Comparison of ENCODE assay signal across 21 cellular contexts in the genomic region with DNA sequence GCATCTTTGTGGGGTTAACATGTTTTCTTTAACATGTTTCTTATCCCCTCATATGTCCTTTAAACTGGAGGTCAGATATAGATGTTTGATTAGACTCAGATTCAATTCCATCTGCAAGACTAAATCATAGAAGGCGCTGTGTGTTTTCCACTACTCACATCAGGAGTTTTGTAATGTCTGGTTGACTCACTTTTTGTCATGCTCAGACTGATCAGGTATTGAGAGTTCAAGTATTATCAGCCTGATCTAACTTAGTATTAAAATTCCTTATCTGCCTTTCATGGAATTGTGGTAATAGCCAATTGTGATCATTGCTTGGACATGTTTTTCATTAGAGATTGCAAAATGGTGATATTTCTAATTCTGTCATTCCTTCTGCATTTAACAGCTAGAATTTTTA.
"Had no signal": no experiment of that assay in that cellular context is flagged by ENCODE, and none has a peak within 500 bp of the region (broad histone marks: within the 10 kb centered on the region; RNA-seq: fewer than 3 reads in every experiment).

No MANE protein-coding gene starts in this region.

- H3K36me3 Mint-ChIP-seq: neural progenitor cell had no signal

- H3K4me1 Mint-ChIP-seq: neural progenitor cell; stimulated activated naive CD8-positive, alpha-beta T cell treated with anti-CD3 and anti-CD28 coated beads, Interleukin-15, amount 100 ng/mL, for 72 hours had no signal

- H3K27me3 Mint-ChIP-seq: activated CD4-positive, alpha-beta memory T cell treated with anti-CD3 and anti-CD28 coated beads for 36 hours; activated CD8-positive, alpha-beta memory T cell treated with anti-CD3 and anti-CD28 coated beads, Interleukin-2, amount 10 ng/mL, durations not matched to agents 7 days and 5 days; activated naive CD8-positive, alpha-beta T cell treated with anti-CD3 and anti-CD28 coated beads, Interleukin-2, amount 50 U/mL, for 24 hours; naive thymus-derived CD4-positive, alpha-beta T cell; stimulated activated naive CD8-positive, alpha-beta T cell treated with anti-CD3 and anti-CD28 coated beads, Interleukin-15, amount 100 ng/mL, for 72 hours had no signal

- DNase-seq: activated CD4-positive, alpha-beta memory T cell treated with anti-CD3 and anti-CD28 coated beads for 36 hours; activated CD8-positive, alpha-beta memory T cell treated with anti-CD3 and anti-CD28 coated beads, Interleukin-2, amount 10 ng/mL, durations not matched to agents 7 days and 5 days; activated naive CD4-positive, alpha-beta T cell treated with anti-CD3 and anti-CD28 coated beads for 36 hours; activated naive CD8-positive, alpha-beta T cell treated with anti-CD3 and anti-CD28 coated beads, Interleukin-2, amount 50 U/mL, for 24 hours; dorsolateral prefrontal cortex; heart left ventricle; mesendoderm; naive thymus-derived CD4-positive, alpha-beta T cell; right cardiac atrium; stimulated activated CD4-positive, alpha-beta T cell treated with anti-CD3 and anti-CD28 coated beads, Interleukin-2, amount 100 ng/mL, for 48 hours; stimulated activated naive CD8-positive, alpha-beta T cell treated with anti-CD3 and anti-CD28 coated beads, Interleukin-15, amount 100 ng/mL, for 72 hours; transverse colon had no signal

- H3K27me3 ChIP-seq: ascending aorta, cardiac muscle cell, dorsolateral prefrontal cortex, gastroesophageal sphincter, heart left ventricle, neural progenitor cell, suprapubic skin, transverse colon, vagina had no signal

- H3K36me3 ChIP-seq: neural progenitor cell, prostate gland had no signal

- H3K4me3 Mint-ChIP-seq: activated CD4-positive, alpha-beta memory T cell treated with anti-CD3 and anti-CD28 coated beads for 36 hours; activated CD8-positive, alpha-beta memory T cell treated with anti-CD3 and anti-CD28 coated beads, Interleukin-2, amount 10 ng/mL, durations not matched to agents 7 days and 5 days; activated naive CD4-positive, alpha-beta T cell treated with anti-CD3 and anti-CD28 coated beads for 36 hours; activated naive CD8-positive, alpha-beta T cell treated with anti-CD3 and anti-CD28 coated beads, Interleukin-2, amount 50 U/mL, for 24 hours; naive thymus-derived CD4-positive, alpha-beta T cell; neural progenitor cell; stimulated activated naive CD8-positive, alpha-beta T cell treated with anti-CD3 and anti-CD28 coated beads, Interleukin-15, amount 100 ng/mL, for 72 hours had no signal

- H3K27ac Mint-ChIP-seq: activated CD4-positive, alpha-beta memory T cell treated with anti-CD3 and anti-CD28 coated beads for 36 hours; activated CD8-positive, alpha-beta memory T cell treated with anti-CD3 and anti-CD28 coated beads, Interleukin-2, amount 10 ng/mL, durations not matched to agents 7 days and 5 days; activated naive CD4-positive, alpha-beta T cell treated with anti-CD3 and anti-CD28 coated beads for 36 hours; activated naive CD8-positive, alpha-beta T cell treated with anti-CD3 and anti-CD28 coated beads, Interleukin-2, amount 50 U/mL, for 24 hours; activated T-helper 2 cell treated with anti-CD3 and anti-CD28 coated beads, Interferon-gamma antibody, Interleukin-2, Interleukin-4, amounts not matched to agents 10 μg/mL and 5 μg/mL and 100 μg/mL, durations not matched to agents 14 hours and 24 hours and 36 hours; naive thymus-derived CD4-positive, alpha-beta T cell; neural progenitor cell had no signal

- H3K9ac ChIP-seq: neural progenitor cell had no signal

- H2AFZ ChIP-seq: neural progenitor cell had no signal

- H3K27ac ChIP-seq: ascending aorta, cardiac muscle cell, dorsolateral prefrontal cortex, gastroesophageal sphincter, heart left ventricle, neural progenitor cell, prostate gland, skin epidermis, suprapubic skin, transverse colon, vagina had no signal

- H3K9me3 Mint-ChIP-seq: activated CD4-positive, alpha-beta memory T cell treated with anti-CD3 and anti-CD28 coated beads for 36 hours; activated naive CD4-positive, alpha-beta T cell treated with anti-CD3 and anti-CD28 coated beads for 36 hours; activated naive CD8-positive, alpha-beta T cell treated with anti-CD3 and anti-CD28 coated beads, Interleukin-2, amount 50 U/mL, for 24 hours; activated T-helper 2 cell treated with anti-CD3 and anti-CD28 coated beads, Interferon-gamma antibody, Interleukin-2, Interleukin-4, amounts not matched to agents 10 μg/mL and 5 μg/mL and 100 μg/mL, durations not matched to agents 14 hours and 24 hours and 36 hours; naive thymus-derived CD4-positive, alpha-beta T cell; neural progenitor cell; stimulated activated naive CD8-positive, alpha-beta T cell treated with anti-CD3 and anti-CD28 coated beads, Interleukin-15, amount 100 ng/mL, for 72 hours had no signal

- ATAC-seq: activated CD8-positive, alpha-beta memory T cell treated with anti-CD3 and anti-CD28 coated beads, Interleukin-2, amount 10 ng/mL, durations not matched to agents 7 days and 5 days; activated naive CD8-positive, alpha-beta T cell treated with anti-CD3 and anti-CD28 coated beads, Interleukin-2, amount 50 U/mL, for 24 hours; gastroesophageal sphincter; heart left ventricle; naive thymus-derived CD4-positive, alpha-beta T cell; right cardiac atrium; stimulated activated naive CD8-positive, alpha-beta T cell treated with anti-CD3 and anti-CD28 coated beads, Interleukin-15, amount 100 ng/mL, for 72 hours had no signal

- H3K9me3 ChIP-seq: ascending aorta, gastroesophageal sphincter, heart left ventricle, prostate gland, suprapubic skin, transverse colon, vagina had no signal

- H3K4me1 ChIP-seq: ascending aorta, gastroesophageal sphincter, neural progenitor cell, prostate gland, vagina had no signal

- H3K4me3 ChIP-seq: ascending aorta, cardiac muscle cell, dorsolateral prefrontal cortex, gastroesophageal sphincter, heart left ventricle, neural progenitor cell, prostate gland, skin epidermis, suprapubic skin, transverse colon, vagina had no signal

- H3K4me2 ChIP-seq: neural progenitor cell had no signal
